Comparison of ENCODE assay signal across 10 cellular contexts in genomic region chr3:154334973-154335420, GRCh38. TPM values are rescaled to one million over a fixed set of nuclear protein-coding genes. Genes with fewer than 3 reads are reported as not detected.
DNase-seq lines count a peak whose midpoint lies in the region; ATAC-seq and TF ChIP-seq lines count a peak whose summit lies in the region.
"Had no signal": no experiment of that assay in that cellular context is flagged by ENCODE, and none has a peak within 500 bp of the region (broad histone marks: within the 10 kb centered on the region; RNA-seq: fewer than 3 reads in every experiment).

No MANE protein-coding gene starts in this region.

- H3K79me1 ChIP-seq in mesenchymal stem cell (replicated peaks; ENCODE audit: low read length, poor library complexity, severe bottlenecking), result no peaks in the 10 kb centered on the region

- H3K27ac ChIP-seq in CD4-positive, alpha-beta memory T cell (ENCODE audit: low read depth, low read length), result no peak overlapping the region
- no peak overlapping the region for H3K27ac ChIP-seq in mesenchymal stem cell (ENCODE audit: low read length, poor library complexity, severe bottlenecking)

- POLR2A ChIA-PET in CD4-positive, alpha-beta memory T cell (lab: Charles Lee; ENCODE audit: partially characterized antibody), result no interaction called here

- intact Hi-C loops in CD4-positive, alpha-beta memory T cell (cut with micrococcal nuclease), result no loop called here

- no peak overlapping the region for H3K9ac ChIP-seq in mesenchymal stem cell (ENCODE audit: low read length)

- no peak overlapping the region for H3K18ac ChIP-seq in mesenchymal stem cell (ENCODE audit: low read depth in 1 of 2, low read length in 2 of 2)

- no peak overlapping the region for H3K4ac ChIP-seq in mesenchymal stem cell (ENCODE audit: low read depth in 1 of 2, low read length in 2 of 2)

- H3K27me3 Mint-ChIP-seq in CD4-positive, alpha-beta memory T cell, result peaks cover 2 to 16% of the 10 kb centered on the region in 2 donors
- H3K27me3 Mint-ChIP-seq in brain, result peaks cover 2% of the 10 kb centered on the region

- H2BK12ac ChIP-seq in mesenchymal stem cell (ENCODE audit: low read length in 2 of 2), result no peak overlapping the region

- H2BK5ac ChIP-seq in mesenchymal stem cell (ENCODE audit: low read depth, low read length, poor library complexity, severe bottlenecking), result no peak overlapping the region

- no peak overlapping the region for H2AFZ ChIP-seq in mesenchymal stem cell (ENCODE audit: low read depth, low read length)

- peak; percentile 70 for ATAC-seq in GM21447 (IDR thresholded peaks at IDR 0.05; ENCODE audit: unreplicated experiment)

- no CpG with 5 or more reads among the region's 3 CpGs for WGBS in mesenchymal stem cell

- no peak overlapping the region for H3K23ac ChIP-seq in mesenchymal stem cell (ENCODE audit: low read length in 2 of 2)

- H3K4me3 ChIP-seq in CD4-positive, alpha-beta memory T cell (ENCODE audit: low read length in 2 of 2), result no peak overlapping the region
- H3K4me3 ChIP-seq in mesenchymal stem cell (ENCODE audit: insufficient read depth in 1 of 2, low read depth in 1 of 2, low read length in 2 of 2), result no peak overlapping the region

- peak in 4 of 5 donors; percentile 16 to 37 (median 30) for DNase-seq in CD4-positive, alpha-beta memory T cell
- DNase-seq in NCI-H2227 (lab: John Stamatoyannopoulos, UW; ENCODE audit: unreplicated experiment) (peak; percentile 39), mesenchymal stem cell (peak; percentile 58), GM19240 (ENCODE audit: insufficient read length, low spot score) (no peak), retina (no peak)
- DNase-seq in stimulated activated CD4-positive, alpha-beta T cell treated with anti-CD3 and anti-CD28 coated beads, Interleukin-12 subunit alpha, Interleukin-12 subunit beta, amount 100 ng/mL, for 4 hours, result no peak

- no peak overlapping the region for H2BK120ac ChIP-seq in mesenchymal stem cell (ENCODE audit: low read depth, low read length)

- H3K9me3 Mint-ChIP-seq in CD4-positive, alpha-beta memory T cell, result no peaks in the 10 kb centered on the region
- no peaks in the 10 kb centered on the region for H3K9me3 Mint-ChIP-seq in brain
- H3K9me3 Mint-ChIP-seq: IgD-negative memory B cell, immature natural killer cell had no signal

- CTCF ChIA-PET in CD4-positive, alpha-beta memory T cell (lab: Charles Lee; ENCODE audit: partially characterized antibody), result interaction anchor here (1.0 to 1.5 kb wide), 3 partner anchors 10 to 1369 kb away, joined by 3 to 5 read pairs (median 5); no protein-coding TSS in a partner anchor

- H3K36me3 Mint-ChIP-seq in CD4-positive, alpha-beta memory T cell, result no peaks in the 10 kb centered on the region
- no peaks in the 10 kb centered on the region for H3K36me3 Mint-ChIP-seq in brain
- H3K36me3 Mint-ChIP-seq: immature natural killer cell had no signal

- H4K8ac ChIP-seq in mesenchymal stem cell (ENCODE audit: low read length), result no peak overlapping the region

- no peaks in the 10 kb centered on the region for H3K9me3 ChIP-seq in CD4-positive, alpha-beta memory T cell (ENCODE audit: control insufficient read depth in 1 of 2, low read length in 2 of 2)
- no peaks in the 10 kb centered on the region for H3K9me3 ChIP-seq in mesenchymal stem cell (ENCODE audit: control insufficient read depth, low read length)

- no peaks in the 10 kb centered on the region for H3K36me3 ChIP-seq in CD4-positive, alpha-beta memory T cell (ENCODE audit: insufficient read depth, low read length)
- H3K36me3 ChIP-seq in mesenchymal stem cell (ENCODE audit: control insufficient read depth in 1 of 2, insufficient read depth in 2 of 2, low read depth in 1 of 2, low read length in 2 of 2), result no peaks in the 10 kb centered on the region

- no peak overlapping the region for H3K14ac ChIP-seq in mesenchymal stem cell (ENCODE audit: low read length in 2 of 2)

- no peaks in the 10 kb centered on the region for H3K27me3 ChIP-seq in CD4-positive, alpha-beta memory T cell (ENCODE audit: insufficient read depth, low read length)
- H3K27me3 ChIP-seq in mesenchymal stem cell (ENCODE audit: control insufficient read depth in 1 of 2, insufficient read depth in 1 of 2, low read length in 2 of 2), result no peaks in the 10 kb centered on the region

- no peak overlapping the region for H4K91ac ChIP-seq in mesenchymal stem cell (ENCODE audit: low read length)

- H3K4me3 Mint-ChIP-seq in CD4-positive, alpha-beta memory T cell, result no peak overlapping the region
- no peak overlapping the region for H3K4me3 Mint-ChIP-seq in brain
- H3K4me3 Mint-ChIP-seq: IgD-negative memory B cell, immature natural killer cell had no signal

- no peaks in the 10 kb centered on the region for H3K4me1 ChIP-seq in CD4-positive, alpha-beta memory T cell (ENCODE audit: insufficient read depth, low read length)
- no peaks in the 10 kb centered on the region for H3K4me1 ChIP-seq in mesenchymal stem cell (ENCODE audit: control insufficient read depth, insufficient read depth, low read depth, low read length)

- H2BK15ac ChIP-seq in mesenchymal stem cell (ENCODE audit: low read depth, poor library complexity, severe bottlenecking), result no peak overlapping the region

- TF ChIP-seq CTCF in brain (conservative IDR thresholded peaks at IDR 0.05), result peak; percentile 76 to 79

- no peak overlapping the region for H3K4me2 ChIP-seq in mesenchymal stem cell (ENCODE audit: low read length, poor library complexity, severe bottlenecking)

- no peaks in the 10 kb centered on the region for H3K4me1 Mint-ChIP-seq in CD4-positive, alpha-beta memory T cell
- H3K4me1 Mint-ChIP-seq in brain, result no peaks in the 10 kb centered on the region
- H3K4me1 Mint-ChIP-seq: IgD-negative memory B cell, immature natural killer cell had no signal

- no peak overlapping the region for H2AK5ac ChIP-seq in mesenchymal stem cell (ENCODE audit: low read length, severe bottlenecking)

- H3K27ac Mint-ChIP-seq in CD4-positive, alpha-beta memory T cell, result no peak overlapping the region
- H3K27ac Mint-ChIP-seq in brain, result no peak overlapping the region
- H3K27ac Mint-ChIP-seq: IgD-negative memory B cell, immature natural killer cell had no signal

RNA-seq across cellular contexts. Expression of gene DHX36, which starts 10.7 kb away (rescaled TPM):
- total RNA-seq in CD4-positive, alpha-beta memory T cell, result 100 to 1,000 TPM in 1 of 2 experiments, 10 to 100 TPM in 1; 91.8 to 101 TPM
- polyA plus RNA-seq in CD4-positive, alpha-beta memory T cell, result 10 to 100 TPM; 10.8 to 22.7 TPM
- polyA plus RNA-seq in brain (ENCODE audit: insufficient read depth, low read depth, low replicate concordance), result 21.2 TPM
- 39.2 TPM for polyA plus RNA-seq in mesenchymal stem cell (2013, experiment 1 of 2)
- 37.2 TPM for polyA plus RNA-seq in mesenchymal stem cell (2013, experiment 2 of 2)

Comparison
In these comparisons a context has a peak if more than half of its experiments do, and no peak if none do; other contexts are left out.
1. DNase-seq: peak in CD4-positive, alpha-beta memory T cell (4 of 5), NCI-H2227 (single experiment) and mesenchymal stem cell (single experiment); none in GM19240 (single experiment), retina (single experiment) and stimulated activated CD4-positive, alpha-beta T cell treated with anti-CD3 and anti-CD28 coated beads, Interleukin-12 subunit alpha, Interleukin-12 subunit beta, amount 100 ng/mL, for 4 hours (single experiment).